15 cellular contexts compared by ENCODE assay signal in the genomic region with DNA sequence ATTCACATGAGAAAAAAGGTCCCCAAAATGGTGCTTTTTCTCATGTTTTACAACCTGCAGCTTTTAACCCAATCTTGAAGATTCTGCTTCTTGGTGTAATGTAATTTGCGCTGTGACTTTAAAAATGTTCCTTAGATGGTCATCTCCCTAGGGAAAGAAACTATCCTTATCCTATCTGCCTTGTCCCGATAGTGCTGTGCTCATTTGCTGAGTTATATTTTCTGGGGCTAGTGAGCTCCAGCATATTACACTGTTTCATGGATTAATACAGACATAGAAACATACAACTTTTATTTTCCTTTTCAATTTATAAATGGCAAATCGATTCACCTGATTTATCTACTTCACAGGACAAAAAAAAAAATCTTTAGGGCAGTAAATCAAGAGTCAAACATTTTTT. TPM values are rescaled to one million over a fixed set of nuclear protein-coding genes. Genes with fewer than 3 reads are reported as not detected.
DNase-seq lines count a peak whose midpoint lies in the region; ATAC-seq and TF ChIP-seq lines count a peak whose summit lies in the region.
"Had no signal": no experiment of that assay in that cellular context is flagged by ENCODE, and none has a peak within 500 bp of the region (broad histone marks: within the 10 kb centered on the region; RNA-seq: fewer than 3 reads in every experiment).

No MANE protein-coding gene starts in this region.

- H3K9ac ChIP-seq in BLaER1 (peak overlapping the region; percentile 98), mesenchymal stem cell (ENCODE audit: low read length) (peak overlapping the region; percentile 73)

- no peak overlapping the region for H2BK12ac ChIP-seq in mesenchymal stem cell (ENCODE audit: low read length in 2 of 2)

- H3K9me2 ChIP-seq in DOHH2 (replicated peaks; ENCODE audit: control insufficient read depth, low read length) = no peaks in the 10 kb centered on the region

- peaks cover 98% of the 10 kb centered on the region for H3K79me2 ChIP-seq in DOHH2 (ENCODE audit: control insufficient read depth, low read length)

- H3K27ac Mint-ChIP-seq in activated CD8-positive, alpha-beta T cell treated with anti-CD3 and anti-CD28 coated beads for 36 hours = no peak overlapping the region
- H3K27ac Mint-ChIP-seq: activated naive CD4-positive, alpha-beta T cell treated with anti-CD3 and anti-CD28 coated beads for 36 hours had no signal

- peaks cover 72% of the 10 kb centered on the region for H3K4me1 ChIP-seq in BLaER1
- H3K4me1 ChIP-seq in DOHH2 (ENCODE audit: control insufficient read depth, low read length) = peaks cover 68% of the 10 kb centered on the region
- no peaks in the 10 kb centered on the region for H3K4me1 ChIP-seq in mesenchymal stem cell (ENCODE audit: control insufficient read depth, insufficient read depth, low read depth, low read length)

- H2AFZ ChIP-seq in mesenchymal stem cell (ENCODE audit: low read depth, low read length) = no peak overlapping the region

- H2BK15ac ChIP-seq in mesenchymal stem cell (ENCODE audit: low read depth, poor library complexity, severe bottlenecking) = no peak overlapping the region

- no peak for ATAC-seq in activated CD8-positive, alpha-beta T cell treated with anti-CD3 and anti-CD28 coated beads for 36 hours
- ATAC-seq in GM19452 (IDR thresholded peaks at IDR 0.05; ENCODE audit: unreplicated experiment) = no peak
- ATAC-seq in HG03520 (IDR thresholded peaks at IDR 0.05; ENCODE audit: unreplicated experiment) = no peak
- ATAC-seq: heart left ventricle, left cardiac atrium had no signal

- no peak overlapping the region for H2AK5ac ChIP-seq in mesenchymal stem cell (ENCODE audit: low read length, severe bottlenecking)

- H3K23ac ChIP-seq in mesenchymal stem cell (ENCODE audit: low read length in 2 of 2) = no peak overlapping the region

- H3F3A ChIP-seq in DOHH2 (ENCODE audit: control insufficient read depth, insufficient read depth) = peaks cover 7% of the 10 kb centered on the region

- TF ChIP-seq CTCF in DOHH2 (IDR thresholded peaks at IDR 0.05; ENCODE audit: low read depth, low read length, poor library complexity, severe bottlenecking) = no peak
- TF ChIP-seq CTCF in activated CD8-positive, alpha-beta T cell treated with anti-CD3 and anti-CD28 coated beads for 36 hours (IDR thresholded peaks at IDR 0.05) = no peak

- H3K18ac ChIP-seq in mesenchymal stem cell (ENCODE audit: low read depth in 1 of 2, low read length in 2 of 2) = no peak overlapping the region

- H3K27me3 Mint-ChIP-seq in activated CD8-positive, alpha-beta T cell treated with anti-CD3 and anti-CD28 coated beads for 36 hours = no peaks in the 10 kb centered on the region

- H3K36me3 Mint-ChIP-seq in activated CD8-positive, alpha-beta T cell treated with anti-CD3 and anti-CD28 coated beads for 36 hours (ENCODE audit: low read depth) = peaks cover 57% of the 10 kb centered on the region

- H3K4me3 ChIP-seq in BLaER1 (peak overlapping the region; percentile 94), DOHH2 (ENCODE audit: low read length) (peak overlapping the region; percentile 99), mesenchymal stem cell (ENCODE audit: insufficient read depth in 1 of 2, low read depth in 1 of 2, low read length in 2 of 2) (peak overlapping the region in 1 of 2 experiments; percentile 96)
- H3K4me3 ChIP-seq: sigmoid colon had no signal

- H3K14ac ChIP-seq in mesenchymal stem cell (ENCODE audit: low read length in 2 of 2) = no peak overlapping the region

- CTCF ChIA-PET in activated CD8-positive, alpha-beta T cell treated with anti-CD3 and anti-CD28 coated beads for 36 hours (lab: Charles Lee) = interaction anchor here (2.8 kb wide), 1 partner anchor 119 kb away, joined by 10 read pairs; no protein-coding TSS in a partner anchor

- DNase-seq in activated CD8-positive, alpha-beta T cell treated with anti-CD3 and anti-CD28 coated beads for 36 hours = no peak
- DNase-seq in mesenchymal stem cell (no peak), GOT3 (lab: John Stamatoyannopoulos, UW) (no peak), H4 (ENCODE audit: low spot score) (no peak)
- DNase-seq: activated naive CD4-positive, alpha-beta T cell treated with anti-CD3 and anti-CD28 coated beads for 36 hours; cerebellar nuclear complex; heart left ventricle; left cardiac atrium; NCI-H1092 treated with DMSO at 0.1 percent for 48 hours; NCI-H2227 treated with DMSO at 0.1 percent for 48 hours; sigmoid colon had no signal

- peak overlapping the region; percentile 89 for H3K4me3 Mint-ChIP-seq in activated CD8-positive, alpha-beta T cell treated with anti-CD3 and anti-CD28 coated beads for 36 hours

- H3K27ac ChIP-seq in BLaER1 (peak overlapping the region; percentile 99; the same call in 1 of the 2 replicates), DOHH2 (ENCODE audit: low read depth, low read length) (no peak overlapping the region), mesenchymal stem cell (ENCODE audit: low read length, poor library complexity, severe bottlenecking) (no peak overlapping the region)
- H3K27ac ChIP-seq: heart left ventricle, sigmoid colon had no signal

- no peak overlapping the region for H4K8ac ChIP-seq in mesenchymal stem cell (ENCODE audit: low read length)

- H4K20me1 ChIP-seq in BLaER1 (peaks cover 75% of the 10 kb centered on the region), DOHH2 (ENCODE audit: control insufficient read depth, insufficient read depth, low read depth, low read length) (peaks cover 42% of the 10 kb centered on the region)

- peaks cover 70% of the 10 kb centered on the region for H3K4me1 Mint-ChIP-seq in activated CD8-positive, alpha-beta T cell treated with anti-CD3 and anti-CD28 coated beads for 36 hours (ENCODE audit: low read depth)

- no peaks in the 10 kb centered on the region for H3K9me3 ChIP-seq in BLaER1
- no peaks in the 10 kb centered on the region for H3K9me3 ChIP-seq in DOHH2 (ENCODE audit: control insufficient read depth, insufficient read depth, low read length)
- no peaks in the 10 kb centered on the region for H3K9me3 ChIP-seq in mesenchymal stem cell (ENCODE audit: control insufficient read depth, low read length)
- H3K9me3 ChIP-seq: heart left ventricle, sigmoid colon had no signal

- H4K91ac ChIP-seq in mesenchymal stem cell (ENCODE audit: low read length) = no peak overlapping the region

- H3K36me3 ChIP-seq in BLaER1 = peaks cover 47% of the 10 kb centered on the region
- H3K36me3 ChIP-seq in DOHH2 (ENCODE audit: control insufficient read depth, low read length) = peaks cover 86% of the 10 kb centered on the region
- peaks cover 9 to 39% of the 10 kb centered on the region in 2 experiments for H3K36me3 ChIP-seq in mesenchymal stem cell (ENCODE audit: control insufficient read depth in 1 of 2, insufficient read depth in 2 of 2, low read depth in 1 of 2, low read length in 2 of 2)

- no peaks in the 10 kb centered on the region for H3K9me3 Mint-ChIP-seq in activated CD8-positive, alpha-beta T cell treated with anti-CD3 and anti-CD28 coated beads for 36 hours
- H3K9me3 Mint-ChIP-seq: activated naive CD4-positive, alpha-beta T cell treated with anti-CD3 and anti-CD28 coated beads for 36 hours had no signal

- intact Hi-C loops in activated CD8-positive, alpha-beta T cell treated with anti-CD3 and anti-CD28 coated beads for 36 hours (cut with micrococcal nuclease) = no loop called here

- peak overlapping the region; percentile 76 for H3K4me2 ChIP-seq in BLaER1
- peak overlapping the region; percentile 90 for H3K4me2 ChIP-seq in DOHH2 (ENCODE audit: low read length)
- no peak overlapping the region for H3K4me2 ChIP-seq in mesenchymal stem cell (ENCODE audit: low read length, poor library complexity, severe bottlenecking)

- POLR2A ChIA-PET in activated CD8-positive, alpha-beta T cell treated with anti-CD3 and anti-CD28 coated beads for 36 hours (lab: Charles Lee) = interaction anchor here (2.5 kb wide), 1 partner anchor 10 kb away, joined by 13 read pairs; no protein-coding TSS in a partner anchor

- 75% methylated on average over 2 of the region's 3 CpGs for WGBS in mesenchymal stem cell

- H2BK5ac ChIP-seq in mesenchymal stem cell (ENCODE audit: low read depth, low read length, poor library complexity, severe bottlenecking) = no peak overlapping the region

- H2BK120ac ChIP-seq in mesenchymal stem cell (ENCODE audit: low read depth, low read length) = no peak overlapping the region

- no peak overlapping the region for H3K4ac ChIP-seq in mesenchymal stem cell (ENCODE audit: low read depth in 1 of 2, low read length in 2 of 2)

- H3K79me1 ChIP-seq in mesenchymal stem cell (replicated peaks; ENCODE audit: low read length, poor library complexity, severe bottlenecking) = peaks cover 12% of the 10 kb centered on the region

- H3K27me3 ChIP-seq in BLaER1 (no peaks in the 10 kb centered on the region), DOHH2 (ENCODE audit: control insufficient read depth, low read length) (no peaks in the 10 kb centered on the region), mesenchymal stem cell (ENCODE audit: control insufficient read depth in 1 of 2, insufficient read depth in 1 of 2, low read length in 2 of 2) (no peaks in the 10 kb centered on the region)
- H3K27me3 ChIP-seq: heart left ventricle, sigmoid colon had no signal

RNA-seq across cellular contexts. Expression of a gene that starts 2.8 kb away (rescaled TPM):
- 10 to 100 TPM; 40.9 to 42.0 TPM for total RNA-seq in activated CD8-positive, alpha-beta T cell treated with anti-CD3 and anti-CD28 coated beads for 36 hours
- 21.3 TPM for polyA plus RNA-seq in mesenchymal stem cell (2013, experiment 1 of 2)
- 20.9 TPM for polyA plus RNA-seq in mesenchymal stem cell (2013, experiment 2 of 2)
- total RNA-seq in H4 (2014; rRNA removed; shearing (Covaris generic)) = 17.3 and 23.8 TPM in 2 replicates
